In genomic region chr11:62909107-62909894, GRCh38 we compare ENCODE assay signal across 8 cellular contexts. TPM values are rescaled to one million over a fixed set of nuclear protein-coding genes. Genes with fewer than 3 reads are reported as not detected.
A peak's percentile ranks its signal among the peaks of the same experiment; 100 is the strongest.
DNase-seq lines count a peak whose midpoint lies in the region; ATAC-seq and TF ChIP-seq lines count a peak whose summit lies in the region.

No MANE protein-coding gene starts in this region.

- no peak for TF ChIP-seq POLR2A in ovary (IDR thresholded peaks at IDR 0.05)
- TF ChIP-seq POLR2A in GM18505 (IDR thresholded peaks at IDR 0.05; ENCODE audit: borderline replicate concordance, extremely low read depth, insufficient read depth, insufficient read length) = no peak

- ATAC-seq in GM21717 (IDR thresholded peaks at IDR 0.05; ENCODE audit: unreplicated experiment) = no peak
- ATAC-seq in GM18505 (IDR thresholded peaks at IDR 0.05; ENCODE audit: unreplicated experiment) = no peak

- H3K4me1 ChIP-seq in ovary (ENCODE audit: insufficient read depth) = no peaks in the 10 kb centered on the region

- H3K4me3 Mint-ChIP-seq in HFFc6 = no peak overlapping the region
- H3K4me3 Mint-ChIP-seq in activated T-cell treated with anti-CD3 and anti-CD28 coated beads, Interleukin-2, amount 50 U/mL, for 24 hours = no peak overlapping the region

- DNase-seq in COR-L47 (lab: John Stamatoyannopoulos, UW) (peak; percentile 85), HFFc6 (peak; percentile 66), SW480 (ENCODE audit: low spot score) (peak; percentile 33), germinal center (ENCODE audit: low spot score) (peak; percentile 54), ovary (peak in 3 of 5 donors; percentile 40 to 63 (median 43))
- no peak for DNase-seq in activated T-cell treated with anti-CD3 and anti-CD28 coated beads, Interleukin-2, amount 50 U/mL, for 24 hours

- intact Hi-C loops in ovary (cut with DNase I) = no loop called here

- peaks cover 5% of the 10 kb centered on the region for H3K4me1 Mint-ChIP-seq in HFFc6 (ENCODE audit: low read depth)
- peaks cover 2% of the 10 kb centered on the region for H3K4me1 Mint-ChIP-seq in activated T-cell treated with anti-CD3 and anti-CD28 coated beads, Interleukin-2, amount 50 U/mL, for 24 hours (ENCODE audit: low read depth)

- no peaks in the 10 kb centered on the region for H3K9me3 Mint-ChIP-seq in HFFc6
- H3K9me3 Mint-ChIP-seq in activated T-cell treated with anti-CD3 and anti-CD28 coated beads, Interleukin-2, amount 50 U/mL, for 24 hours = no peaks in the 10 kb centered on the region

- TF ChIP-seq EP300 in ovary (IDR thresholded peaks at IDR 0.05) = no peak

- H3K27me3 Mint-ChIP-seq in HFFc6 (ENCODE audit: insufficient read depth) = peaks cover 9% of the 10 kb centered on the region
- peaks cover 17% of the 10 kb centered on the region for H3K27me3 Mint-ChIP-seq in activated T-cell treated with anti-CD3 and anti-CD28 coated beads, Interleukin-2, amount 50 U/mL, for 24 hours

- no peaks in the 10 kb centered on the region for H3K36me3 ChIP-seq in ovary

- no peak overlapping the region for H3K27ac ChIP-seq in ovary

- H3K36me3 Mint-ChIP-seq in HFFc6 (ENCODE audit: low read depth) = no peaks in the 10 kb centered on the region
- no peaks in the 10 kb centered on the region for H3K36me3 Mint-ChIP-seq in activated T-cell treated with anti-CD3 and anti-CD28 coated beads, Interleukin-2, amount 50 U/mL, for 24 hours (ENCODE audit: low read depth)

- no peak overlapping the region for H3K4me3 ChIP-seq in ovary

- H3K27me3 ChIP-seq in ovary = no peaks in the 10 kb centered on the region

- peak; percentile 81 for TF ChIP-seq CTCF in HFFc6 (IDR thresholded peaks at IDR 0.05)
- peak in 1 of 3 donors; percentile 8 for TF ChIP-seq CTCF in ovary (IDR thresholded peaks at IDR 0.05)

- no peak overlapping the region for H3K27ac Mint-ChIP-seq in HFFc6
- no peak overlapping the region for H3K27ac Mint-ChIP-seq in activated T-cell treated with anti-CD3 and anti-CD28 coated beads, Interleukin-2, amount 50 U/mL, for 24 hours

- 61 to 62% (median 61%) methylated on average over 24 of the region's 24 CpGs for WGBS in ovary, 3 donors

- H3K9me3 ChIP-seq in ovary = no peaks in the 10 kb centered on the region

RNA-seq across cellular contexts. Expression of gene CHRM1, which starts 11.9 kb away (rescaled TPM):
- not detected for total RNA-seq in HFFc6 (2021; fragmentation: NEBNext Ultra II Directional; extraction: Animal tissue kit (Norgen Biotek cat#: 25700))
- not detected for total RNA-seq in ovary
- not detected for polyA plus RNA-seq in ovary

RNA-seq across cellular contexts. Expression of gene SLC3A2, which starts 28.6 kb away (rescaled TPM):
- total RNA-seq in HFFc6 (2021; fragmentation: NEBNext Ultra II Directional; extraction: Animal tissue kit (Norgen Biotek cat#: 25700)) = 100 to 1,000 TPM; 140 to 206 (median 180) TPM
- 100 to 1,000 TPM in 3 of 7 donors, 10 to 100 TPM in 4; 69.0 to 430 (median 97.7) TPM for total RNA-seq in ovary
- polyA plus RNA-seq in ovary = 100 to 1,000 TPM in 1 of 2 donors, 10 to 100 TPM in 1; 90.0 to 126 TPM
